In genomic region chr4:184041156-184041555, GRCh38 we compare ENCODE assay signal across 31 cellular contexts.
"Had no signal": no experiment of that assay in that cellular context is flagged by ENCODE, and none has a peak within 500 bp of the region (broad histone marks: within the 10 kb centered on the region; RNA-seq: fewer than 3 reads in every experiment).

No MANE protein-coding gene starts in this region.

- H3K4me3 Mint-ChIP-seq: activated B cell treated with CpG ODN at 0.5 μM for 24 hours; activated CD4-positive, alpha-beta memory T cell treated with anti-CD3 and anti-CD28 coated beads for 36 hours; activated T-helper 17 cell treated with anti-CD3 and anti-CD28 coated beads, Interleukin-2, amount 50 U/mL, for 72 hours; T-helper 1 cell treated with Interleukin-12 subunit alpha and Interleukin-12 subunit beta and Interleukin-4 antibody, amounts not matched to agents 30 μg/mL and 1 μg/mL, for 36 hours had no signal

- H3K9me3 ChIP-seq: body of pancreas had no signal

- ATAC-seq: activated CD8-positive, alpha-beta T cell treated with anti-CD3 and anti-CD28 coated beads for 36 hours; activated naive CD4-positive, alpha-beta T cell treated with anti-CD3 and anti-CD28 coated beads, Interleukin-2, amount 50 U/mL, for 72 hours; activated T-helper 17 cell treated with anti-CD3 and anti-CD28 coated beads, Interleukin-2, amount 50 U/mL, for 72 hours; body of pancreas had no signal

- H3K36me3 ChIP-seq: adrenal gland, brain microvascular endothelial cell, breast epithelium had no signal

- H3K36me3 Mint-ChIP-seq: activated CD4-positive, alpha-beta memory T cell treated with anti-CD3 and anti-CD28 coated beads for 36 hours had no signal

- H3K4me1 ChIP-seq: adrenal gland, body of pancreas, breast epithelium had no signal

- H3K27me3 ChIP-seq: adrenal gland, body of pancreas, brain microvascular endothelial cell, breast epithelium had no signal

- H3K27ac Mint-ChIP-seq: activated B cell treated with CpG ODN at 0.5 μM for 24 hours; activated CD4-positive, alpha-beta memory T cell treated with anti-CD3 and anti-CD28 coated beads for 36 hours; activated CD4-positive, alpha-beta T cell treated with anti-CD3 and anti-CD28 coated beads, Interleukin-2, amount 10 ng/mL, durations not matched to agents 24 days and 14 days; activated CD8-positive, alpha-beta T cell treated with anti-CD3 and anti-CD28 coated beads for 36 hours; activated naive CD4-positive, alpha-beta T cell treated with anti-CD3 and anti-CD28 coated beads for 36 hours; activated naive CD4-positive, alpha-beta T cell treated with anti-CD3 and anti-CD28 coated beads, Interleukin-2, amount 50 U/mL, for 72 hours; activated T-helper 1 cell treated with anti-CD3 and anti-CD28 coated beads, Interleukin-12 subunit alpha, Interleukin-12 subunit beta, Interleukin-2, Interleukin-4 antibody, amounts not matched to agents 30 ng/mL and 10 ng/mL and 1 ng/mL, durations not matched to agents 14 hours and 24 hours and 36 hours; activated T-helper 17 cell treated with anti-CD3 and anti-CD28 coated beads, Interleukin-2, amount 50 U/mL, for 72 hours; T-helper 1 cell treated with Interleukin-12 subunit alpha and Interleukin-12 subunit beta and Interleukin-4 antibody, amounts not matched to agents 30 μg/mL and 1 μg/mL, for 36 hours had no signal

- DNase-seq: activated B cell treated with CpG ODN at 0.5 μM for 24 hours; activated CD4-positive, alpha-beta memory T cell treated with anti-CD3 and anti-CD28 coated beads for 36 hours; activated CD4-positive, alpha-beta T cell treated with anti-CD3 and anti-CD28 coated beads for 4 hours; activated CD4-positive, alpha-beta T cell treated with anti-CD3 and anti-CD28 coated beads, Interleukin-2, amount 10 ng/mL, durations not matched to agents 24 days and 14 days; activated CD4-positive, alpha-beta T cell treated with anti-CD3 and anti-CD28 coated beads, Interleukin-2, amount 50 U/mL, for 1 hour; activated CD4-positive, alpha-beta T cell treated with anti-CD3 and anti-CD28 coated beads, Interleukin-2, amount 50 U/mL, for 4 hours; activated CD4-positive, CD25-positive, alpha-beta regulatory T cell treated with anti-CD3 and anti-CD28 coated beads, Interleukin-2, amount 50 U/mL, for 72 hours; activated CD8-positive, alpha-beta memory T cell treated with anti-CD3 and anti-CD28 coated beads, Interleukin-2, amount 50 U/mL, for 4 hours; activated CD8-positive, alpha-beta T cell treated with anti-CD3 and anti-CD28 coated beads for 36 hours; activated effector memory CD4-positive, alpha-beta T cell treated with anti-CD3 and anti-CD28 coated beads, Interleukin-2, amount 50 U/mL, for 16 hours; activated gamma-delta T cell treated with Interleukin-2 at 50 U/mL for 16 hours; activated naive CD4-positive, alpha-beta T cell; activated naive CD4-positive, alpha-beta T cell treated with anti-CD3 and anti-CD28 coated beads for 36 hours; activated naive CD4-positive, alpha-beta T cell treated with anti-CD3 and anti-CD28 coated beads, Interleukin-2, amount 50 U/mL, for 16 hours; activated T-cell treated with anti-CD3 and anti-CD28 coated beads for 4 hours; activated T-cell treated with anti-CD3 and anti-CD28 coated beads, Interleukin-2, amount 50 U/mL, for 1 hour; activated T-cell treated with anti-CD3 and anti-CD28 coated beads, Interleukin-2, amount 50 U/mL, for 48 hours; adrenal gland; amniotic stem cell; aorta; body of pancreas; brain microvascular endothelial cell; central memory CD4-positive, alpha-beta T cell; T-helper 1 cell; T-helper 9 cell had no signal

- H3K4me3 ChIP-seq: adrenal gland, body of pancreas, breast epithelium had no signal

- H3K4me1 Mint-ChIP-seq: activated B cell treated with CpG ODN at 0.5 μM for 24 hours; activated T-helper 17 cell treated with anti-CD3 and anti-CD28 coated beads, Interleukin-2, amount 50 U/mL, for 72 hours had no signal

- H3K9me3 Mint-ChIP-seq: activated CD4-positive, alpha-beta T cell treated with anti-CD3 and anti-CD28 coated beads, Interleukin-2, amount 10 ng/mL, durations not matched to agents 24 days and 14 days; activated T-helper 17 cell treated with anti-CD3 and anti-CD28 coated beads, Interleukin-2, amount 50 U/mL, for 72 hours had no signal

- H3K27ac ChIP-seq: adrenal gland, body of pancreas, brain microvascular endothelial cell, breast epithelium, VCaP had no signal
